Comparison of ENCODE assay signal across 17 cellular contexts in the genomic region with DNA sequence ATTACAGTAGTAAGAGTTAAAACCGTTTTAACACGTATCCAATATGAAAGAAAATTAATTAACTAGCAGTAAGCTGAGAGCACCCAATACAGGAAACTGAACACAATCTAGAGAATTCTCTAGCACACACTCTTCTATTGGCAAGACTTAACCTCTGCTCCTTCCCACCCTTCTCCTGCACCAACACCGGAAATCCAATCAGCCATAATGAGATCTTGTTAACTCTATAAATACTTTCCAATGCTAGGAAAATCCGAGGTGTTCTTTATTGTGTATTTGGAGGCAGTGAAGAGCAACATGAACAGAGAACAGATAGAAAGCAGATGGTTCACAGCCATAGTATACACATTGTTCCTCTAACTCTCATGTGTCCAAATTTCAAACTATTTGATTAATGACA.
DNase-seq lines count a peak whose midpoint lies in the region; ATAC-seq lines count a peak whose summit lies in the region.
"Had no signal": no experiment of that assay in that cellular context is flagged by ENCODE, and none has a peak within 500 bp of the region (broad histone marks: within the 10 kb centered on the region; RNA-seq: fewer than 3 reads in every experiment).

No MANE protein-coding gene starts in this region.

- H2BK15ac ChIP-seq in neuronal stem cell (ENCODE audit: low read length), result no peak overlapping the region

- H3K27ac ChIP-seq in ACC112 (ENCODE audit: low read depth, low read length), result no peak overlapping the region
- H3K27ac ChIP-seq in neuronal stem cell (replicated peaks; ENCODE audit: low read length), result no peak overlapping the region
- H3K27ac ChIP-seq: BLaER1 treated with 17β-estradiol and CSF1 and Interleukin-3, amounts not matched to agents 10 nM and 100 nM had no signal

- no peak overlapping the region for H3K4me2 ChIP-seq in neuronal stem cell (ENCODE audit: insufficient read depth, low read length, poor library complexity, severe bottlenecking)
- H3K4me2 ChIP-seq: BLaER1 treated with 17β-estradiol and CSF1 and Interleukin-3, amounts not matched to agents 10 nM and 100 nM had no signal

- H3K27me3 ChIP-seq in ACC112 (ENCODE audit: insufficient read depth, low read length), result no peaks in the 10 kb centered on the region
- H3K27me3 ChIP-seq in neuronal stem cell (ENCODE audit: control insufficient read depth in 3 of 3, insufficient read depth in 3 of 3, low read depth in 1 of 3, low read length in 3 of 3), result no peaks in the 10 kb centered on the region
- H3K27me3 ChIP-seq: BE2C; BLaER1 treated with 17β-estradiol and CSF1 and Interleukin-3, amounts not matched to agents 10 nM and 100 nM had no signal

- H2AK5ac ChIP-seq in neuronal stem cell (ENCODE audit: low read depth, low read length), result no peak overlapping the region

- H3K14ac ChIP-seq in neuronal stem cell (ENCODE audit: low read length), result no peak overlapping the region

- H2BK12ac ChIP-seq in neuronal stem cell (ENCODE audit: low read length), result no peak overlapping the region

- H2AFZ ChIP-seq in ACC112 (ENCODE audit: low read length, unreplicated experiment) (peak overlapping the region; percentile 14), neuronal stem cell (ENCODE audit: low read length) (peak overlapping the region; percentile 39)

- H3K18ac ChIP-seq in neuronal stem cell (ENCODE audit: low read length), result no peak overlapping the region

- no peaks in the 10 kb centered on the region for H3K79me2 ChIP-seq in ACC112 (ENCODE audit: control insufficient read depth, insufficient read depth, low read length, unreplicated experiment)

- no peak overlapping the region for H4K8ac ChIP-seq in neuronal stem cell (ENCODE audit: low read depth, low read length)

- no peak for ATAC-seq in HG03378 (IDR thresholded peaks at IDR 0.05; ENCODE audit: unreplicated experiment)

- no peak overlapping the region for H3K23ac ChIP-seq in neuronal stem cell (ENCODE audit: low read depth, low read length, poor library complexity)

- H3K4me1 ChIP-seq in ACC112 (ENCODE audit: control insufficient read depth, insufficient read depth, low read length, unreplicated experiment) (no peaks in the 10 kb centered on the region), neuronal stem cell (ENCODE audit: control insufficient read depth in 2 of 2, insufficient read depth in 1 of 2, low read depth in 1 of 2, low read length in 2 of 2) (peaks cover 0 to 4% of the 10 kb centered on the region in 2 donors)
- H3K4me1 ChIP-seq: BE2C; BLaER1 treated with 17β-estradiol and CSF1 and Interleukin-3, amounts not matched to agents 10 nM and 100 nM had no signal

- H3K36me3 ChIP-seq in ACC112 (ENCODE audit: insufficient read depth, low read length) (no peaks in the 10 kb centered on the region), neuronal stem cell (replicated peaks in 1 of 2; ENCODE audit: control insufficient read depth in 2 of 2, insufficient read depth in 2 of 2, low read length in 2 of 2) (no peaks in the 10 kb centered on the region)
- H3K36me3 ChIP-seq: BE2C; BLaER1 treated with 17β-estradiol and CSF1 and Interleukin-3, amounts not matched to agents 10 nM and 100 nM; HAP-1 had no signal

- H3K79me1 ChIP-seq in neuronal stem cell (ENCODE audit: low read depth, low read length), result no peaks in the 10 kb centered on the region

- H3K9me3 ChIP-seq in neuronal stem cell (replicated peaks in 1 of 2; ENCODE audit: control insufficient read depth in 2 of 2, insufficient read depth in 1 of 2, low read depth in 1 of 2, low read length in 2 of 2), result peaks cover 0 to 14% of the 10 kb centered on the region in 2 donors
- H3K9me3 ChIP-seq: BE2C; BLaER1 treated with 17β-estradiol and CSF1 and Interleukin-3, amounts not matched to agents 10 nM and 100 nM; HAP-1 had no signal

- H2BK120ac ChIP-seq in neuronal stem cell (ENCODE audit: low read depth, low read length), result no peak overlapping the region

- no peak overlapping the region for H3K4me3 ChIP-seq in ACC112 (ENCODE audit: low read depth, low read length)
- H3K4me3 ChIP-seq in neuronal stem cell (ENCODE audit: low read length in 2 of 2), result no peak overlapping the region
- H3K4me3 ChIP-seq: BLaER1 treated with 17β-estradiol and CSF1 and Interleukin-3, amounts not matched to agents 10 nM and 100 nM; HAP-1 had no signal

- no peak overlapping the region for H3K4ac ChIP-seq in neuronal stem cell (ENCODE audit: low read length)

- H2BK5ac ChIP-seq in neuronal stem cell (ENCODE audit: low read length), result no peak overlapping the region

- H4K91ac ChIP-seq in neuronal stem cell (ENCODE audit: low read depth, low read length, poor library complexity), result no peak overlapping the region

- DNase-seq in NCI-H82 (lab: John Stamatoyannopoulos, UW) (peak; percentile 91), neuronal stem cell (ENCODE audit: low spot score) (no peak), ecto neural progenitor cell (ENCODE audit: low spot score) (no peak), NCI-H2081 (lab: John Stamatoyannopoulos, UW) (no peak)
- DNase-seq: ACHN; AML-193; BE2C; CD4-positive, alpha-beta T cell; CD8-positive, alpha-beta memory T cell; DMS 273 treated with DMSO at 0.1 percent for 48 hours; DMS79; GF-D8; GOT3 had no signal

- no CpG with 5 or more reads among the region's 4 CpGs for WGBS in neuronal stem cell (ENCODE audit: extremely low coverage in 2 of 2, insufficient read length in 2 of 2, insufficient replicate concordance in 1 of 2), 2 donors

- no peak overlapping the region for H3K9ac ChIP-seq in neuronal stem cell (ENCODE audit: low read depth, low read length, poor library complexity)
- H3K9ac ChIP-seq: BLaER1 treated with 17β-estradiol and CSF1 and Interleukin-3, amounts not matched to agents 10 nM and 100 nM had no signal
